8 cellular contexts compared by ENCODE assay signal in the genomic region with DNA sequence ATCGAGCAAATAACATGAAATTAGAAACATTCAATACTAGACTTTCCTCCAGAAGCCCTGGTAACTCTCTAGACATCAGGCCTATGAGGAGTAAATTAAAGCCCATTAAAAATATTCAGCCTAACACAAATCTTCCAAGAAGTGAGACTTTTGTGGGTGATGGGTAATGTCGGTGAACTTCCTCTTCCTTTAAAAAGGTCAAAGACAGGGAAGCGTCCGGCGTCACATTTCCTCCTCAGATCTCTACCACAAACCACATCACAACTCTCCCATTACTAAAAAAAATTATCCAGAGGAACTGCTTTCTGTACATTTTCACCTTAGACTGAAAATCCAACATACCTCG.
A peak's percentile ranks its signal among the peaks of the same experiment; 100 is the strongest.
DNase-seq lines count a peak whose midpoint lies in the region; ATAC-seq and TF ChIP-seq lines count a peak whose summit lies in the region.

No MANE protein-coding gene starts in this region.

- no peak for TF ChIP-seq CTCF in cardiac fibroblast (IDR thresholded peaks at IDR 0.05; ENCODE audit: low read depth, low read length)

- H3K36me3 Mint-ChIP-seq in stimulated activated memory B cell treated with anti-CD40 and anti-IgM and Interleukin-4, amounts not matched to agents 10 μg/mL and 1 μg/mL and 100 μg/mL, for 72 hours = peaks cover 19% of the 10 kb centered on the region

- H3K9me3 Mint-ChIP-seq in stimulated activated memory B cell treated with anti-CD40 and anti-IgM and Interleukin-4, amounts not matched to agents 10 μg/mL and 1 μg/mL and 100 μg/mL, for 72 hours = no peaks in the 10 kb centered on the region

- peak overlapping the region; percentile 88 to 94 for H3K4me3 ChIP-seq in cardiac fibroblast (replicated peaks in 1 of 2; ENCODE audit: low read depth in 2 of 2, low read length in 2 of 2)

- H3K27me3 Mint-ChIP-seq in stimulated activated memory B cell treated with anti-CD40 and anti-IgM and Interleukin-4, amounts not matched to agents 10 μg/mL and 1 μg/mL and 100 μg/mL, for 72 hours = no peaks in the 10 kb centered on the region

- peak overlapping the region; percentile 94 for H3K27ac Mint-ChIP-seq in stimulated activated memory B cell treated with anti-CD40 and anti-IgM and Interleukin-4, amounts not matched to agents 10 μg/mL and 1 μg/mL and 100 μg/mL, for 72 hours

- peaks cover 33% of the 10 kb centered on the region for H3K4me1 Mint-ChIP-seq in stimulated activated memory B cell treated with anti-CD40 and anti-IgM and Interleukin-4, amounts not matched to agents 10 μg/mL and 1 μg/mL and 100 μg/mL, for 72 hours

- peak overlapping the region; percentile 98 for H3K4me3 Mint-ChIP-seq in stimulated activated memory B cell treated with anti-CD40 and anti-IgM and Interleukin-4, amounts not matched to agents 10 μg/mL and 1 μg/mL and 100 μg/mL, for 72 hours

- ATAC-seq in stimulated activated memory B cell treated with anti-CD40 and anti-IgM and Interleukin-4, amounts not matched to agents 10 μg/mL and 1 μg/mL and 100 μg/mL, for 72 hours = peak; percentile 21

- DNase-seq in activated CD4-positive, alpha-beta T cell treated with anti-CD3 and anti-CD28 coated beads for 4 hours = peak; percentile 34 to 44
- no peak for DNase-seq in activated CD4-positive, alpha-beta T cell treated with anti-CD3 and anti-CD28 coated beads, Interleukin-2, amount 50 U/mL, for 1 hour
- DNase-seq in SIG-M5 (lab: John Stamatoyannopoulos, UW) (peak; percentile 7), cardiac fibroblast (ENCODE audit: low read depth in 2 of 2) (peak; percentile 53 to 60), kidney tubule cell (ENCODE audit: low spot score) (peak; percentile 56), NCI-H187 treated with DMSO at 0.1 percent for 48 hours (lab: John Stamatoyannopoulos, UW) (no peak), NCI-H774 (lab: John Stamatoyannopoulos, UW) (no peak)

Comparison
In these comparisons a context has a peak if more than half of its experiments do, and no peak if none do; other contexts are left out.
1. DNase-seq: peak in activated CD4-positive, alpha-beta T cell treated with anti-CD3 and anti-CD28 coated beads for 4 hours (2 of 2), SIG-M5 (single experiment), cardiac fibroblast (2 of 2) and kidney tubule cell (single experiment); none in activated CD4-positive, alpha-beta T cell treated with anti-CD3 and anti-CD28 coated beads, Interleukin-2, amount 50 U/mL, for 1 hour (single experiment), NCI-H187 treated with DMSO at 0.1 percent for 48 hours (single experiment) and NCI-H774 (single experiment).